Comparison of ENCODE assay signal across 8 cellular contexts in the genomic region with DNA sequence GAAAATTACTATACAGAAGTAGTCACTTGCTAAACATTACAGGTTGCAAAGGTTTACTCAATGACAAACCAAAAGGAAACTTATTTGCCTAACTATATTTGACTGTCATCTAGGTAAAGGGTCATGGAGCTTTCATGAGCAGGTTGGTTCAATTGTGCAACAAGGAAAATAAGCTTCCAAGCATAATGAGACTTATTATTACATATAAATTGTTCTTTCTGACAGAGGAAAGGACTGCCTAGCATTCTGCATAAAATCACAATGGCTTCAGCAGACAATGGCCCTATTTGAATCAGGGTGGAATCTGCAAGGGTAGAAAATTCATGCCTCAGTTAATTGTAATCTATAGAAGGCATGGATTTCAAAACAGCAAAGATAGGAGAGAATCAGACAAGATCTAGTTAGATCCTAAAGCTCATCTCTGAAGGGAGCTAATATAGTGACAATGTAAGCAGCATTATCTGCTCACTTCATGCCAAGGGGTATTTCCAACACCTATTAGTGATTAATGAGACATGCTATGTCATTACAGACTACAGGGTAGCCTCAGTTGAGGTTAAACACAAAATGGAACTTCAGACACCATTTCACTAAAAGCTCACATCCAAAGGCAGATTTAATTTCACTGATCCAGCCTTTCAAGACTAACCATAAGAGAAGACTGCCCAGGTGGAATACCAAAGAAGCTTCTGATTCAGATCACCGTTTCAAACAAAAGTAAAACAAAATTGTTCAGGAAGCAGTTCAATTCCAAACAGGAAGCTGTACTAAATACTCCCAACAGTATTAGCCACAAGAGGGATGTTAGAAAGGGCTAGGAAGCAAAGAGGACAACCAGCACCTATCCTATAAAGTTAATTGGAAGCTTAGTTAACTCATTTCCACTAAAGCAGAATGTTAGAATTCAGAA. TPM values are rescaled to one million over a fixed set of nuclear protein-coding genes. Genes with fewer than 3 reads are reported as not detected.
DNase-seq lines count a peak whose midpoint lies in the region; ATAC-seq and TF ChIP-seq lines count a peak whose summit lies in the region.

No MANE protein-coding gene starts in this region.

- H3K27ac Mint-ChIP-seq in CD4-positive, CD25-positive, alpha-beta regulatory T cell, result peak overlapping the region; percentile 44 to 83 (median 82)
- peak overlapping the region; percentile 82 for H3K27ac Mint-ChIP-seq in WTC11

- CTCF ChIA-PET in WTC11 (lab: Charles Lee), result interaction anchor here (0.6 to 3.7 kb wide), 2 partner anchors 37 to 43 kb away, joined by 3 to 17 read pairs; no protein-coding TSS in a partner anchor

- H3K36me3 ChIP-seq in CD4-positive, CD25-positive, alpha-beta regulatory T cell (ENCODE audit: control insufficient read depth, insufficient read depth, low read length), result peaks cover 6% of the 10 kb centered on the region

- H3K36me3 Mint-ChIP-seq in CD4-positive, CD25-positive, alpha-beta regulatory T cell, result peaks cover 5% of the 10 kb centered on the region
- peaks cover 11% of the 10 kb centered on the region for H3K36me3 Mint-ChIP-seq in WTC11

- peak overlapping the region; percentile 17 to 66 (median 41) for H3K4me3 Mint-ChIP-seq in CD4-positive, CD25-positive, alpha-beta regulatory T cell
- no peak overlapping the region for H3K4me3 Mint-ChIP-seq in WTC11

- H3K27me3 Mint-ChIP-seq in CD4-positive, CD25-positive, alpha-beta regulatory T cell, result no peaks in the 10 kb centered on the region
- no peaks in the 10 kb centered on the region for H3K27me3 Mint-ChIP-seq in WTC11 (ENCODE audit: low read depth)

- no peaks in the 10 kb centered on the region for H3K9me3 ChIP-seq in CD4-positive, CD25-positive, alpha-beta regulatory T cell (ENCODE audit: control insufficient read depth in 2 of 2, low read length in 2 of 2)

- POLR2A ChIA-PET in WTC11 (lab: Charles Lee), result interaction anchor here (1.2 kb wide), 1 partner anchor 17 kb away, joined by 3 read pairs; no protein-coding TSS in a partner anchor

- no peak overlapping the region for H3K27ac ChIP-seq in CD4-positive, CD25-positive, alpha-beta regulatory T cell (ENCODE audit: insufficient read depth, low read length, poor library complexity, severe bottlenecking)

- no peak for DNase-seq in CD4-positive, CD25-positive, alpha-beta regulatory T cell
- DNase-seq in GM20000 (ENCODE audit: low spot score) (peak; percentile 57), WTC11 (ENCODE audit: low spot score) (no peak), medulla oblongata (ENCODE audit: extremely low spot score) (peak; percentile 30), OCI-M2 (lab: John Stamatoyannopoulos, UW; ENCODE audit: unreplicated experiment) (no peak), NK-92 (lab: John Stamatoyannopoulos, UW; ENCODE audit: unreplicated experiment) (no peak)
- no peak for DNase-seq in stimulated activated CD4-positive, alpha-beta T cell treated with anti-CD3 and anti-CD28 coated beads, Interleukin-1b, Interleukin-23, amount 100 ng/mL, for 48 hours

- peak; percentile 44 to 45 for ATAC-seq in CD4-positive, CD25-positive, alpha-beta regulatory T cell (ENCODE audit: low read depth in 2 of 2)
- ATAC-seq in WTC11 (no peak), GM21528 (IDR thresholded peaks at IDR 0.05; ENCODE audit: low FRiP score, unreplicated experiment) (no peak)

- H3K4me1 Mint-ChIP-seq in CD4-positive, CD25-positive, alpha-beta regulatory T cell, result peaks cover 26 to 68% (median 44%) of the 10 kb centered on the region in 4 donors
- H3K4me1 Mint-ChIP-seq in WTC11, result peaks cover 37% of the 10 kb centered on the region

- TF ChIP-seq CTCF in GM20000 (IDR thresholded peaks at IDR 0.05; ENCODE audit: extremely low read depth, missing control alignments) (no peak), WTC11 (IDR thresholded peaks at IDR 0.05) (no peak)

- H3K4me3 ChIP-seq in CD4-positive, CD25-positive, alpha-beta regulatory T cell (ENCODE audit: low read depth, low read length), result peak overlapping the region; percentile 21

- no peaks in the 10 kb centered on the region for H3K9me3 Mint-ChIP-seq in CD4-positive, CD25-positive, alpha-beta regulatory T cell
- H3K9me3 Mint-ChIP-seq in WTC11, result no peaks in the 10 kb centered on the region

- H3K27me3 ChIP-seq in CD4-positive, CD25-positive, alpha-beta regulatory T cell (ENCODE audit: control insufficient read depth, insufficient read depth, low read length), result no peaks in the 10 kb centered on the region

- peaks cover 48% of the 10 kb centered on the region for H3K4me1 ChIP-seq in CD4-positive, CD25-positive, alpha-beta regulatory T cell (ENCODE audit: control insufficient read depth, insufficient read depth, low read length, poor library complexity, severe bottlenecking)

TF ChIP-seq in WTC11, 78 proteins besides CTCF, POLR2A, EP300 and RAD21:
- TF ChIP-seq, protein P1, sequence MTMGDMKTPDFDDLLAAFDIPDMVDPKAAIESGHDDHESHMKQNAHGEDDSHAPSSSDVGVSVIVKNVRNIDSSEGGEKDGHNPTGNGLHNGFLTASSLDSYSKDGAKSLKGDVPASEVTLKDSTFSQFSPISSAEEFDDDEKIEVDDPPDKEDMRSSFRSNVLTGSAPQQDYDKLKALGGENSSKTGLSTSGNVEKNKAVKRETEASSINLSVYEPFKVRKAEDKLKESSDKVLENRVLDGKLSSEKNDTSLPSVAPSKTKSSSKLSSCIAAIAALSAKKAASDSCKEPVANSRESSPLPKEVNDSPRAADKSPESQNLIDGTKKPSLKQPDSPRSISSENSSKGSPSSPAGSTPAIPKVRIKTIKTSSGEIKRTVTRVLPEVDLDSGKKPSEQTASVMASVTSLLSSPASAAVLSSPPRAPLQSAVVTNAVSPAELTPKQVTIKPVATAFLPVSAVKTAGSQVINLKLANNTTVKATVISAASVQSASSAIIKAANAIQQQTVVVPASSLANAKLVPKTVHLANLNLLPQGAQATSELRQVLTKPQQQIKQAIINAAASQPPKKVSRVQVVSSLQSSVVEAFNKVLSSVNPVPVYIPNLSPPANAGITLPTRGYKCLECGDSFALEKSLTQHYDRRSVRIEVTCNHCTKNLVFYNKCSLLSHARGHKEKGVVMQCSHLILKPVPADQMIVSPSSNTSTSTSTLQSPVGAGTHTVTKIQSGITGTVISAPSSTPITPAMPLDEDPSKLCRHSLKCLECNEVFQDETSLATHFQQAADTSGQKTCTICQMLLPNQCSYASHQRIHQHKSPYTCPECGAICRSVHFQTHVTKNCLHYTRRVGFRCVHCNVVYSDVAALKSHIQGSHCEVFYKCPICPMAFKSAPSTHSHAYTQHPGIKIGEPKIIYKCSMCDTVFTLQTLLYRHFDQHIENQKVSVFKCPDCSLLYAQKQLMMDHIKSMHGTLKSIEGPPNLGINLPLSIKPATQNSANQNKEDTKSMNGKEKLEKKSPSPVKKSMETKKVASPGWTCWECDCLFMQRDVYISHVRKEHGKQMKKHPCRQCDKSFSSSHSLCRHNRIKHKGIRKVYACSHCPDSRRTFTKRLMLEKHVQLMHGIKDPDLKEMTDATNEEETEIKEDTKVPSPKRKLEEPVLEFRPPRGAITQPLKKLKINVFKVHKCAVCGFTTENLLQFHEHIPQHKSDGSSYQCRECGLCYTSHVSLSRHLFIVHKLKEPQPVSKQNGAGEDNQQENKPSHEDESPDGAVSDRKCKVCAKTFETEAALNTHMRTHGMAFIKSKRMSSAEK (CRISPR knock-in tag; IDR thresholded peaks at IDR 0.05; ENCODE audit: borderline replicate concordance), result no peak

RNA-seq across cellular contexts. Expression of gene STAU1, which starts 8.5 kb away (rescaled TPM):
- 67.6 TPM for total RNA-seq in CD4-positive, CD25-positive, alpha-beta regulatory T cell
- polyA plus RNA-seq in CD4-positive, CD25-positive, alpha-beta regulatory T cell, result 10 to 100 TPM; 29.6 to 39.3 (median 37.3) TPM
- 83.6 to 92.6 TPM (median 87.3 TPM) in 3 replicates for total RNA-seq in WTC11 (2021)

RNA-seq across cellular contexts. Expression of gene DDX27, which starts 39.6 kb away (rescaled TPM):
- 105 TPM for total RNA-seq in CD4-positive, CD25-positive, alpha-beta regulatory T cell
- polyA plus RNA-seq in CD4-positive, CD25-positive, alpha-beta regulatory T cell, result 10 to 100 TPM; 24.4 to 39.6 (median 34.8) TPM
- 44.2 to 54.8 TPM (median 46.5 TPM) in 3 replicates for total RNA-seq in WTC11 (2021)

Comparison
In these comparisons a context has a peak if more than half of its experiments do, and no peak if none do; other contexts are left out.
1. ATAC-seq: peak in CD4-positive, CD25-positive, alpha-beta regulatory T cell (2 of 2); none in WTC11 (single experiment) and GM21528 (single experiment).
2. DNase-seq: peak in GM20000 (single experiment) and medulla oblongata (single experiment); none in CD4-positive, CD25-positive, alpha-beta regulatory T cell (0 of 3), WTC11 (single experiment), OCI-M2 (single experiment), stimulated activated CD4-positive, alpha-beta T cell treated with anti-CD3 and anti-CD28 coated beads, Interleukin-1b, Interleukin-23, amount 100 ng/mL, for 48 hours (single experiment) and NK-92 (single experiment).